8 cellular contexts compared by ENCODE assay signal in the genomic region with DNA sequence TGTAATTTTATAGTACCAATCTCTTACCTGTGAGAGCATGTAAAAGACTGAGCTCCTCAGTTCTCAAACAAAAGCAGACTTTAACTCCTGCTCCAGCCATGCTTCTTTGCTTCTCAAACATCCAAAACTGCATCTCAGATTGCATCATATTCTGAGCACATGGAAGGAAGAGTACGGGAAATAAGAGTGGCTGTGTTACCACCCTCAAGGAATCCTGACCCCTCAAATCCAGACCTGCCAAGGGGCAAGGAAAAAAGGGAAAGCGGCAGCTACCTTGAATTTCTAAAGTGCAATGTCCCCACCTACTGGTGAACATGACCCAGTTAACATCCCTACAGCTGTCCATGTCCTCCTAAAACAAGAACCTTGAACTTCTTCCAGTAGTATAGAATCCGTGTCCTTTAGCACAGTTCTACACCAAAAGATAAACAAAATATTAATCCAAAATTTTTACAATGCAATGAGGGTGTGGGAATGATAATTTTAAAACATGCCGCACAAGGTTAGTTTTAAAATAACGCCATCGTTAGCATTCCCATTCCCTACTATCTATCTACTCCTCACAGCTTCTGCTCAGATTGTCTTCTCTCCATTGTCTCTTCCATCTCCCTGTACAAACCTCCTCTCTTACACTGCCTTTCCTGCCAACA. TPM values are rescaled to one million over a fixed set of nuclear protein-coding genes. Genes with fewer than 3 reads are reported as not detected.
DNase-seq lines count a peak whose midpoint lies in the region; ATAC-seq lines count a peak whose summit lies in the region.

No MANE protein-coding gene starts in this region.

- ATAC-seq in esophagus mucosa (peak; percentile 60), HG03521 (IDR thresholded peaks at IDR 0.05; ENCODE audit: unreplicated experiment) (no peak), GM18873 (IDR thresholded peaks at IDR 0.05; ENCODE audit: low FRiP score, unreplicated experiment) (no peak)

- DNase-seq in stimulated activated CD4-positive, alpha-beta T cell treated with anti-CD3 and anti-CD28 coated beads, Interleukin-15, amount 100 ng/mL, for 24 hours, result peak; percentile 17
- DNase-seq in stimulated activated CD4-positive, alpha-beta T cell treated with anti-CD3 and anti-CD28 coated beads, Interleukin-4, amount 100 ng/mL, for 1 hour, result no peak
- peak; percentile 59 for DNase-seq in NCI-H1105 treated with DMSO at 0.1 percent for 48 hours (lab: John Stamatoyannopoulos, UW)
- DNase-seq in UCSD-AML1 (lab: John Stamatoyannopoulos, UW; ENCODE audit: unreplicated experiment), result peak; percentile 12
- peak; percentile 71 for DNase-seq in myocyte (ENCODE audit: low read depth)

RNA-seq across cellular contexts. Expression of a gene that starts 34.1 kb away (rescaled TPM):
- total RNA-seq in esophagus mucosa, result 1.1 TPM
- total RNA-seq in myocyte, result not detected in 2 replicates
- polyA plus RNA-seq in myocyte (2012), result not detected

RNA-seq across cellular contexts. Expression of a gene that starts 40.7 kb away (rescaled TPM):
- total RNA-seq in esophagus mucosa (0.80 TPM), myocyte (not detected in 2 replicates)
- not detected for polyA plus RNA-seq in myocyte (2012)
